Comparison of ENCODE assay signal across 8 cellular contexts in genomic region chr9:97632406-97632991, GRCh38. TPM values are rescaled to one million over a fixed set of nuclear protein-coding genes. Genes with fewer than 3 reads are reported as not detected.
DNase-seq lines count a peak whose midpoint lies in the region; ATAC-seq and TF ChIP-seq lines count a peak whose summit lies in the region.

No MANE protein-coding gene starts in this region.

- peak overlapping the region; percentile 97 for H3K4me3 ChIP-seq in AG04450 (ENCODE audit: low read depth, low read length)
- peak overlapping the region; percentile 49 to 98 (median 94) for H3K4me3 ChIP-seq in heart right ventricle

- peak; percentile 48 for DNase-seq in AG04450 (ENCODE audit: low read depth, low spot score)
- peak; percentile 83 for DNase-seq in NCI-H82 (lab: John Stamatoyannopoulos, UW)
- peak; percentile 32 for DNase-seq in activated naive CD4-positive, alpha-beta T cell treated with anti-CD3 and anti-CD28 coated beads, Interleukin-2, amount 50 U/mL, for 16 hours
- DNase-seq in heart right ventricle: peak; percentile 30 to 63
- DNase-seq in pons (ENCODE audit: low spot score): peak; percentile 70
- DNase-seq in GM19240 (ENCODE audit: insufficient read length, low spot score): no peak

- WGBS in heart right ventricle, 2 donors: 1 to 2% methylated on average over 25 of the region's 25 CpGs

- ATAC-seq in GM18873 (IDR thresholded peaks at IDR 0.05; ENCODE audit: low FRiP score, unreplicated experiment): peak; percentile 17
- ATAC-seq in HG03139 (IDR thresholded peaks at IDR 0.05; ENCODE audit: unreplicated experiment): peak; percentile 11
- peak; percentile 3 to 19 (median 12) for ATAC-seq in heart right ventricle

- TF ChIP-seq CTCF in AG04450 (IDR thresholded peaks at IDR 0.05; ENCODE audit: low read depth, low read length) (no peak), heart right ventricle (IDR thresholded peaks at IDR 0.05) (no peak)

- peaks cover 0 to under 1% (median 0%) of the 10 kb centered on the region in 9 donors for H3K36me3 ChIP-seq in heart right ventricle

- H3K9me3 ChIP-seq in AG04450 (ENCODE audit: control insufficient read depth, insufficient read depth, low read length) (no peaks in the 10 kb centered on the region; the same call in 1 of the 2 replicates), heart right ventricle (no peaks in the 10 kb centered on the region)

- H3K27ac ChIP-seq in AG04450 (ENCODE audit: low read depth, low read length): peak overlapping the region; percentile 100
- H3K27ac ChIP-seq in heart right ventricle: peak overlapping the region; percentile 93 to 99 (median 96)

- POLR2A ChIA-PET in AG04450 (lab: Yijun Ruan, JAX): interaction anchor here (0.6 to 1.3 kb wide), 5 partner anchors 16 to 290 kb away, joined by 3 to 8 read pairs (median 4); partner anchors contain the start of genes TRMO and XPA

- peaks cover 2 to 78% (median 60%) of the 10 kb centered on the region in 9 donors for H3K4me1 ChIP-seq in heart right ventricle

- H3K27me3 ChIP-seq in AG04450 (ENCODE audit: control insufficient read depth, insufficient read depth, low read length) (no peaks in the 10 kb centered on the region), heart right ventricle (no peaks in the 10 kb centered on the region)

- intact Hi-C loops in heart right ventricle (cut with DNase I): loop anchor here in 1 of 10 donors (10.0 kb wide), 1 partner anchor 632 kb away; no protein-coding TSS in a partner anchor

- CTCF ChIA-PET in AG04450 (lab: Charles Lee): interaction anchor here (0.7 to 7.4 kb wide), 5 partner anchors 17 to 598 kb away, joined by 3 to 61 read pairs (median 12); no protein-coding TSS in a partner anchor

RNA-seq across cellular contexts. Expression of gene TSTD2, which starts 0.7 kb away (rescaled TPM):
- polyA plus RNA-seq in AG04450 (2011; rRNA removed) (17.1 and 17.3 TPM in 2 replicates), heart right ventricle (10 to 100 TPM in 1 of 2 donors, 1 to 10 TPM in 1; 8.5 to 22.3 TPM)
- 20.7 and 21.5 TPM in 2 replicates for polyA minus RNA-seq in AG04450 (2011; rRNA and poly(A)+ RNA removed)
- 10 to 100 TPM; 19.8 to 29.4 (median 23.4) TPM for total RNA-seq in heart right ventricle

RNA-seq across cellular contexts. Expression of gene NCBP1, which starts 1.1 kb away (rescaled TPM):
- polyA plus RNA-seq in AG04450 (2011; rRNA removed): 28.8 and 39.2 TPM in 2 replicates
- polyA minus RNA-seq in AG04450 (2011; rRNA and poly(A)+ RNA removed): 22.3 and 35.5 TPM in 2 replicates
- 10 to 100 TPM; 11.8 to 20.4 (median 15.9) TPM for total RNA-seq in heart right ventricle
- 1 to 10 TPM; 6.6 to 9.0 TPM for polyA plus RNA-seq in heart right ventricle
